Comparison of ENCODE assay signal across 12 cellular contexts in the genomic region with DNA sequence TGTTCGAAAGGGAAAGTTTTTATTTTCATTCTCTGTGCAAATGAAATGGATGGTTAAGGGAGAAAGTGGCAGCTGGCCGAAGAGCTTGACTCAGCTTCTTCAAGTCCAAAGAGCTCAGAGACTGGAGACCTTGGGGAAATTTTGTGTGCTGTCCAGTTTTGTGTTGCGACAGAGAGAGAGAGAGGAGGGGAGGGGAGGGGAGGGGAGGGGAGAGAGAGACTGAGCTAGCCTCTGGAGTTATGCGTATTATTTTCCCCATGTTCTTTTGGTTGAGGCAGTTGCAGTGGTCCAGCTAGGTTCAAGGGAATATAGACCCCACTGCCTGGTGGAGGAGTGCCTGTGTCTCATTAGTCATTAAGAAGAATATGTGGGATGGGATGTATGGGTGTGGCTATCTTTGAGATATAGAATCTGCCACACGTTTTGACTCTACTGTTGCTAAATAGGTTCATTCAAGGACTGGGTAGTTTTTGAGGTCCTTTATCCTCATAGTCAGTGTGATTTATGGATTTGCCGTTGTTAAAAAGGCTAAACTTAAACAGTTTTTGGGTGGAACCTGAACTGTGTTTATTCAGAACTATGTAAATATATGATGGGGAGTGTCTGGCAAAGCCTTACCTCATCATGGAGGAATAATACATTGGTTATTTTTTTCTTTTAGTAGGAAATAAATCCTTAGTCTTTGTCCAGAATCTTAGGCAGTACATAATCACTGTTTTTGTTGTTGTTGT.
DNase-seq lines count a peak whose midpoint lies in the region; ATAC-seq and TF ChIP-seq lines count a peak whose summit lies in the region.
"Had no signal": no experiment of that assay in that cellular context is flagged by ENCODE, and none has a peak within 500 bp of the region (broad histone marks: within the 10 kb centered on the region; RNA-seq: fewer than 3 reads in every experiment).

No MANE protein-coding gene starts in this region.

- no peak overlapping the region for H2AFZ ChIP-seq in SK-N-SH (ENCODE audit: low read depth)
- H2AFZ ChIP-seq: PC-9 had no signal

- no peaks in the 10 kb centered on the region for H3K9me2 ChIP-seq in SK-N-SH

- DNase-seq in Right ventricle myocardium inferior (ENCODE audit: missing footprints) (peak; percentile 76), cardiac septum (ENCODE audit: low spot score) (no peak), fibroblast of the aortic adventitia (ENCODE audit: low read depth) (peak; percentile 96), ovary (peak; percentile 67 to 88 (median 77)), aorta (peak; percentile 81 to 83), SK-N-SH (no peak)
- DNase-seq in T-helper 2 cell treated with Interferon-gamma antibody and Interleukin-4, amounts not matched to agents 5 μg/mL and 100 μg/mL, for 36 hours (ENCODE audit: low spot score), result no peak
- DNase-seq: activated T-cell treated with anti-CD3 and anti-CD28 coated beads, Interleukin-2, amount 50 U/mL, for 48 hours; NCI-H1436 treated with DMSO at 0.1 percent for 48 hours; PC-9 had no signal

- WGBS in ovary, 3 donors, result 12 to 17% (median 16%) methylated on average over 6 of the region's 6 CpGs
- 2 to 9% methylated on average over 6 of the region's 6 CpGs for WGBS in aorta, 2 donors
- WGBS in SK-N-SH (ENCODE audit: low lambda C conversion rate), result 82% methylated on average over 6 of the region's 6 CpGs

- CTCF ChIA-PET in SK-N-SH (lab: Yijun Ruan, JAX), result interaction anchor here (0.6 to 0.9 kb wide), 2 partner anchors 27 to 91 kb away, joined by 3 read pairs; no protein-coding TSS in a partner anchor

- intact Hi-C loops in Right ventricle myocardium inferior (cut with DNase I), result loop anchor here (2.0 kb wide), 1 partner anchor 27 kb away; no protein-coding TSS in a partner anchor
- intact Hi-C loops in cardiac septum (cut with DNase I), result no loop called here
- intact Hi-C loops in ovary (cut with DNase I), result no loop called here
- intact Hi-C loops in aorta (cut with DNase I), result no loop called here

- H3K36me3 Mint-ChIP-seq in T-helper 2 cell treated with Interferon-gamma antibody and Interleukin-4, amounts not matched to agents 5 μg/mL and 100 μg/mL, for 36 hours (ENCODE audit: low read depth), result no peaks in the 10 kb centered on the region

- H3K27ac ChIP-seq in ovary, result peak overlapping the region; percentile 27 to 53
- H3K27ac ChIP-seq in aorta (ENCODE audit: low read depth in 1 of 2, low read length in 2 of 2), result peak overlapping the region; percentile 43 to 63
- no peak overlapping the region; a peak in 1 of 4 replicates for H3K27ac ChIP-seq in SK-N-SH (ENCODE audit: low read depth in 2 of 2, low read length in 1 of 2)
- H3K27ac ChIP-seq: PC-9, prostate gland had no signal

- TF ChIP-seq EP300 in ovary (IDR thresholded peaks at IDR 0.05) (no peak), SK-N-SH (IDR thresholded peaks at IDR 0.05; ENCODE audit: borderline replicate concordance in 1 of 2, low read depth in 1 of 2, low read length in 1 of 2) (no peak)

- H3K36me3 ChIP-seq in ovary (no peaks in the 10 kb centered on the region), aorta (ENCODE audit: control insufficient read depth in 1 of 2, insufficient read depth in 2 of 2, low read length in 1 of 2) (no peaks in the 10 kb centered on the region), SK-N-SH (replicated peaks in 1 of 2; ENCODE audit: control insufficient read depth in 1 of 2, insufficient read depth in 2 of 2, low read length in 1 of 2) (no peaks in the 10 kb centered on the region)
- H3K36me3 ChIP-seq: prostate gland had no signal

- no peak for TF ChIP-seq RAD21 in SK-N-SH (IDR thresholded peaks at IDR 0.05; ENCODE audit: low read length)

- H3K4me3 ChIP-seq in fibroblast of the aortic adventitia (ENCODE audit: low read depth, low read length) (peak overlapping the region; percentile 38), ovary (no peak overlapping the region), aorta (ENCODE audit: low read length in 2 of 2) (peak overlapping the region in 1 of 2 donors; percentile 11), SK-N-SH (ENCODE audit: low read depth in 2 of 2, low read length in 1 of 2) (no peak overlapping the region)
- H3K4me3 ChIP-seq: PC-9, prostate gland had no signal

- POLR2A ChIA-PET in SK-N-SH (lab: Yijun Ruan, JAX), result no interaction called here

- TF ChIP-seq POLR2A in ovary (IDR thresholded peaks at IDR 0.05), result no peak

- H3K27ac Mint-ChIP-seq in T-helper 2 cell treated with Interferon-gamma antibody and Interleukin-4, amounts not matched to agents 5 μg/mL and 100 μg/mL, for 36 hours, result no peak overlapping the region

- TF ChIP-seq CTCF in fibroblast of the aortic adventitia (IDR thresholded peaks at IDR 0.05; ENCODE audit: insufficient read depth, low read length) (no peak), ovary (IDR thresholded peaks at IDR 0.05) (no peak), SK-N-SH (IDR thresholded peaks at IDR 0.05) (no peak)

- ATAC-seq in Right ventricle myocardium inferior (peak; percentile 67), aorta (ENCODE audit: low FRiP score) (peak; percentile 76), GM19463 (IDR thresholded peaks at IDR 0.05; ENCODE audit: unreplicated experiment) (no peak)

- no peaks in the 10 kb centered on the region for H3K9me3 ChIP-seq in ovary
- no peaks in the 10 kb centered on the region for H3K9me3 ChIP-seq in aorta (ENCODE audit: control insufficient read depth, low read length)
- H3K9me3 ChIP-seq in SK-N-SH, result no peaks in the 10 kb centered on the region
- H3K9me3 ChIP-seq: prostate gland had no signal

- H3K27me3 Mint-ChIP-seq in T-helper 2 cell treated with Interferon-gamma antibody and Interleukin-4, amounts not matched to agents 5 μg/mL and 100 μg/mL, for 36 hours (ENCODE audit: low read depth), result no peaks in the 10 kb centered on the region

- H4K20me1 ChIP-seq in SK-N-SH (ENCODE audit: insufficient read depth), result no peaks in the 10 kb centered on the region

- H3K4me1 Mint-ChIP-seq in T-helper 2 cell treated with Interferon-gamma antibody and Interleukin-4, amounts not matched to agents 5 μg/mL and 100 μg/mL, for 36 hours (ENCODE audit: low read depth), result peaks cover 9% of the 10 kb centered on the region

- no peak overlapping the region for H3K4me3 Mint-ChIP-seq in T-helper 2 cell treated with Interferon-gamma antibody and Interleukin-4, amounts not matched to agents 5 μg/mL and 100 μg/mL, for 36 hours

- H3K27me3 ChIP-seq in ovary (no peaks in the 10 kb centered on the region), aorta (ENCODE audit: control insufficient read depth in 1 of 2, insufficient read depth in 2 of 2, low read length in 1 of 2) (no peaks in the 10 kb centered on the region), SK-N-SH (ENCODE audit: insufficient read depth) (no peaks in the 10 kb centered on the region)

- H3K9me3 Mint-ChIP-seq in T-helper 2 cell treated with Interferon-gamma antibody and Interleukin-4, amounts not matched to agents 5 μg/mL and 100 μg/mL, for 36 hours, result no peaks in the 10 kb centered on the region

- H3F3A ChIP-seq in SK-N-SH (replicated peaks; ENCODE audit: insufficient read depth), result peaks cover 3% of the 10 kb centered on the region

- H3K9ac ChIP-seq in SK-N-SH, result no peak overlapping the region

- no peaks in the 10 kb centered on the region for H3K79me2 ChIP-seq in SK-N-SH (ENCODE audit: insufficient read depth)

- H3K4me2 ChIP-seq in SK-N-SH, result no peak overlapping the region
- H3K4me2 ChIP-seq: PC-9 had no signal

- H3K4me1 ChIP-seq in ovary (ENCODE audit: insufficient read depth) (peaks cover 1% of the 10 kb centered on the region), aorta (ENCODE audit: control insufficient read depth in 1 of 2, insufficient read depth in 2 of 2, low read length in 2 of 2) (peaks cover 12% of the 10 kb centered on the region in 2 donors), SK-N-SH (ENCODE audit: control insufficient read depth in 1 of 2, insufficient read depth in 2 of 2, low read depth in 1 of 2, low read length in 1 of 2) (peaks cover 9 to 35% of the 10 kb centered on the region in 2 experiments)
- H3K4me1 ChIP-seq: prostate gland had no signal

TF ChIP-seq in SK-N-SH, 30 proteins besides CTCF, POLR2A, EP300 and RAD21 (continues in another document):
- TF ChIP-seq RXRA (IDR thresholded peaks at IDR 0.05; ENCODE audit: borderline replicate concordance, low read depth) (no peak), YY1 (IDR thresholded peaks at IDR 0.05; ENCODE audit: low read depth) (no peak), RCOR1 (IDR thresholded peaks at IDR 0.05; ENCODE audit: low read length) (no peak), PBX3 (IDR thresholded peaks at IDR 0.05) (no peak), RFX5 (IDR thresholded peaks at IDR 0.05; ENCODE audit: low read length) (no peak), GABPA (IDR thresholded peaks at IDR 0.05; ENCODE audit: low read depth) (no peak)
- TF ChIP-seq, protein P1, sequence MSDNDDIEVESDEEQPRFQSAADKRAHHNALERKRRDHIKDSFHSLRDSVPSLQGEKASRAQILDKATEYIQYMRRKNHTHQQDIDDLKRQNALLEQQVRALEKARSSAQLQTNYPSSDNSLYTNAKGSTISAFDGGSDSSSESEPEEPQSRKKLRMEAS (IDR thresholded peaks at IDR 0.05; ENCODE audit: low read depth), result no peak

Comparison
In these comparisons a context has a peak if more than half of its experiments do, and no peak if none do; other contexts are left out.
1. DNase-seq: peak in Right ventricle myocardium inferior (single experiment), fibroblast of the aortic adventitia (single experiment), ovary (5 of 5) and aorta (2 of 2); none in cardiac septum (single experiment), T-helper 2 cell treated with Interferon-gamma antibody and Interleukin-4, amounts not matched to agents 5 μg/mL and 100 μg/mL, for 36 hours (single experiment) and SK-N-SH (single experiment).
2. H3K27ac ChIP-seq: peak in ovary (2 of 2) and aorta (2 of 2); none in SK-N-SH (0 of 2).